Comparison of ENCODE assay signal across 8 cellular contexts in genomic region chr5:143401253-143401845, GRCh38. TPM values are rescaled to one million over a fixed set of nuclear protein-coding genes. Genes with fewer than 3 reads are reported as not detected.
DNase-seq lines count a peak whose midpoint lies in the region; ATAC-seq and TF ChIP-seq lines count a peak whose summit lies in the region.

No MANE protein-coding gene starts in this region.

- no peaks in the 10 kb centered on the region for H3K36me3 ChIP-seq in CD8-positive, alpha-beta T cell (ENCODE audit: insufficient read depth, low read length)
- H3K36me3 ChIP-seq in osteoblast (ENCODE audit: insufficient read depth, low read length) (peaks cover 12% of the 10 kb centered on the region), trophoblast cell (ENCODE audit: control insufficient read depth in 1 of 2, insufficient read depth in 2 of 2, low read length in 2 of 2) (no peaks in the 10 kb centered on the region)

- H3K9ac ChIP-seq in trophoblast cell (ENCODE audit: low read length): no peak overlapping the region

- H3K27me3 ChIP-seq in CD8-positive, alpha-beta T cell (ENCODE audit: insufficient read depth, low read length): no peaks in the 10 kb centered on the region
- H3K27me3 ChIP-seq in osteoblast (ENCODE audit: insufficient read depth, low read length) (no peaks in the 10 kb centered on the region), trophoblast cell (ENCODE audit: insufficient read depth, low read length) (peaks cover 18% of the 10 kb centered on the region)

- CTCF ChIA-PET in CD8-positive, alpha-beta T cell (lab: Charles Lee): interaction anchor here (1.9 to 3.5 kb wide), 2 partner anchors 11 to 399 kb away, joined by 7 to 16 read pairs; no protein-coding TSS in a partner anchor

- TF ChIP-seq CTCF in CD8-positive, alpha-beta T cell (IDR thresholded peaks at IDR 0.05): no peak
- TF ChIP-seq CTCF in NB4 (IDR thresholded peaks at IDR 0.05; ENCODE audit: low read depth, low read length) (no peak), osteoblast (IDR thresholded peaks at IDR 0.05; ENCODE audit: extremely low read depth, low read depth, low read length) (no peak)

- no peaks in the 10 kb centered on the region for H3K9me3 Mint-ChIP-seq in CD8-positive, alpha-beta T cell
- H3K9me3 Mint-ChIP-seq in effector memory CD8-positive, alpha-beta T cell: no peaks in the 10 kb centered on the region

- peak overlapping the region; percentile 83 for H3K4me3 ChIP-seq in CD8-positive, alpha-beta T cell (ENCODE audit: low read depth, low read length)
- H3K4me3 ChIP-seq in NB4 (ENCODE audit: low read depth, low read length) (peak overlapping the region; percentile 95), osteoblast (ENCODE audit: insufficient read depth, low read length) (peak overlapping the region; percentile 80), trophoblast cell (ENCODE audit: low read depth, low read length) (no peak overlapping the region)

- H4K20me1 ChIP-seq in osteoblast (ENCODE audit: insufficient read depth, low read length): peaks cover 26% of the 10 kb centered on the region

- H3K27ac ChIP-seq in CD8-positive, alpha-beta T cell (ENCODE audit: low read depth, low read length): no peak overlapping the region
- H3K27ac ChIP-seq in osteoblast (ENCODE audit: low read depth, low read length): peak overlapping the region; percentile 89
- no peak overlapping the region for H3K27ac ChIP-seq in trophoblast cell (ENCODE audit: low read depth, low read length)

- H3K14ac ChIP-seq in trophoblast cell (ENCODE audit: low read length): no peak overlapping the region

- H3K79me1 ChIP-seq in trophoblast cell (ENCODE audit: low read length): peaks cover 10% of the 10 kb centered on the region

- no peaks in the 10 kb centered on the region for H3K27me3 Mint-ChIP-seq in CD8-positive, alpha-beta T cell (ENCODE audit: low read depth)
- no peaks in the 10 kb centered on the region for H3K27me3 Mint-ChIP-seq in effector memory CD8-positive, alpha-beta T cell

- H2AK5ac ChIP-seq in trophoblast cell (ENCODE audit: low read length): no peak overlapping the region

- no peak overlapping the region for H4K8ac ChIP-seq in trophoblast cell (ENCODE audit: low read depth, low read length)

- H3K9me3 ChIP-seq in CD8-positive, alpha-beta T cell (ENCODE audit: low read length): no peaks in the 10 kb centered on the region
- H3K9me3 ChIP-seq in osteoblast (ENCODE audit: low read depth, low read length): no peaks in the 10 kb centered on the region
- no peaks in the 10 kb centered on the region for H3K9me3 ChIP-seq in trophoblast cell (ENCODE audit: insufficient read depth, low read depth, low read length)

- peak overlapping the region; percentile 95 for H3K4me3 Mint-ChIP-seq in CD8-positive, alpha-beta T cell
- H3K4me3 Mint-ChIP-seq in effector memory CD8-positive, alpha-beta T cell: peak overlapping the region; percentile 85 to 93

- peak overlapping the region; percentile 82 for H3K4me2 ChIP-seq in osteoblast (ENCODE audit: insufficient read depth, low read length)
- no peak overlapping the region for H3K4me2 ChIP-seq in trophoblast cell (ENCODE audit: low read length)

- no peak overlapping the region for H3K27ac Mint-ChIP-seq in CD8-positive, alpha-beta T cell
- H3K27ac Mint-ChIP-seq in effector memory CD8-positive, alpha-beta T cell: peak overlapping the region in 1 of 2 donors; percentile 84

- no peak overlapping the region for H4K91ac ChIP-seq in trophoblast cell (ENCODE audit: low read depth, low read length)

- H3K79me2 ChIP-seq in osteoblast (ENCODE audit: insufficient read depth, low read length): peaks cover 71% of the 10 kb centered on the region
- H3K79me2 ChIP-seq in trophoblast cell (ENCODE audit: control insufficient read depth, insufficient read depth, low read length, poor library complexity): peaks cover 1% of the 10 kb centered on the region

- DNase-seq in CD8-positive, alpha-beta T cell: no peak
- DNase-seq in NB4 (ENCODE audit: low read depth) (no peak), osteoblast (ENCODE audit: insufficient read length, low spot score, missing footprints) (peak; percentile 64), RPMI8226 (no peak), NCI-H526 treated with DMSO at 0.1 percent for 48 hours (lab: John Stamatoyannopoulos, UW) (no peak), trophoblast cell (no peak), UCSD-AML1 (lab: John Stamatoyannopoulos, UW; ENCODE audit: unreplicated experiment) (no peak)
- DNase-seq in effector memory CD8-positive, alpha-beta T cell: no peak

- no peak overlapping the region for H3K4ac ChIP-seq in trophoblast cell (ENCODE audit: low read depth, low read length)

- no peak overlapping the region for H3K18ac ChIP-seq in trophoblast cell (ENCODE audit: low read length)

- no peak overlapping the region for H2BK12ac ChIP-seq in trophoblast cell (ENCODE audit: low read length)

- no peak overlapping the region for H2BK120ac ChIP-seq in trophoblast cell (ENCODE audit: insufficient read depth, low read length, poor library complexity)

- WGBS in trophoblast cell (ENCODE audit: extremely low coverage, insufficient coverage, insufficient read length): no CpG with 5 or more reads among the region's 6 CpGs

- intact Hi-C loops in CD8-positive, alpha-beta T cell (cut with DNase I, micrococcal nuclease): loop anchor here (5.0 to 10.0 kb wide), 8 partner anchors 94 to 1297 kb away; partner anchors contain the start of gene NDFIP1 (in 1 of the 2)

- ATAC-seq in CD8-positive, alpha-beta T cell: no peak
- ATAC-seq in effector memory CD8-positive, alpha-beta T cell (replicated peaks): no peak

- no peak overlapping the region for H3K23ac ChIP-seq in trophoblast cell (ENCODE audit: low read length)

- H2AFZ ChIP-seq in osteoblast (ENCODE audit: low read length): no peak overlapping the region
- no peak overlapping the region for H2AFZ ChIP-seq in trophoblast cell (ENCODE audit: insufficient read depth, low read length, poor library complexity)

- H3K4me1 Mint-ChIP-seq in CD8-positive, alpha-beta T cell (ENCODE audit: low read depth): peaks cover 57% of the 10 kb centered on the region
- peaks cover 37 to 59% of the 10 kb centered on the region in 2 donors for H3K4me1 Mint-ChIP-seq in effector memory CD8-positive, alpha-beta T cell (ENCODE audit: low read depth in 2 of 2)

- POLR2A ChIA-PET in CD8-positive, alpha-beta T cell (lab: Charles Lee): interaction anchor here (1.1 kb wide), 1 partner anchor 424 kb away, joined by 3 read pairs; no protein-coding TSS in a partner anchor

- no peak overlapping the region for H2BK5ac ChIP-seq in trophoblast cell (ENCODE audit: low read depth, low read length, poor library complexity)

- no peak overlapping the region for H4K12ac ChIP-seq in trophoblast cell (ENCODE audit: low read depth, low read length)

- peaks cover 54% of the 10 kb centered on the region for H3K4me1 ChIP-seq in CD8-positive, alpha-beta T cell (ENCODE audit: insufficient read depth, low read length)
- H3K4me1 ChIP-seq in osteoblast (ENCODE audit: insufficient read depth, low read length): peaks cover 9% of the 10 kb centered on the region
- H3K4me1 ChIP-seq in trophoblast cell (ENCODE audit: control insufficient read depth in 1 of 2, insufficient read depth in 2 of 2, low read length in 2 of 2): peaks cover 0 to 5% of the 10 kb centered on the region in 2 experiments

- TF ChIP-seq POLR2A in NB4 (IDR thresholded peaks at IDR 0.05; ENCODE audit: extremely low read depth, insufficient read length): no peak

- H3K36me3 Mint-ChIP-seq in CD8-positive, alpha-beta T cell: peaks cover 41% of the 10 kb centered on the region
- peaks cover 54% of the 10 kb centered on the region for H3K36me3 Mint-ChIP-seq in effector memory CD8-positive, alpha-beta T cell (ENCODE audit: insufficient read depth)

RNA-seq across cellular contexts. Expression of gene NR3C1, which starts 2.1 kb away (rescaled TPM):
- total RNA-seq in CD8-positive, alpha-beta T cell: 100 to 1,000 TPM; 179 to 181 TPM
- total RNA-seq in osteoblast: 113 and 119 TPM in 2 replicates
- polyA plus RNA-seq in trophoblast cell (2013): 1.3 and 1.4 TPM in 2 replicates
